1 cellular context compared by ENCODE assay signal in the genomic region with DNA sequence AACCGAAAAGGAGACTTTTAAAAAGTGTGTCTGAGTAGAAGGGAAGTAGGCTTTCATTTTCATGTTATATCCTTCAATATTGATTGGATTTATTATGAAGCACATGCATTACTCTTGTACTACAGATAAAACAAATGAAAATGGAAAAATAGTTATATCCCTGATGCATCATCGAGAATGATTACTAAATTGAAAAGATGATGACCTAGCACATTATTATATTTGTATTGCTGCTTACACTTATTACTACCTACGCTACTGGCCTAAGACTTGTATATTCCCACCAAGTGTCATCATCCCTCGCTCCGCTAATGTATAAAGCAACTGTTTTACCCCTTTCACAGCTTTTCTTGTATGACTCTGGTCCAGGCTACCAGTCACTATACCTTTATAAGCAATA.
TF ChIP-seq lines count a peak whose summit lies in the region.

No MANE protein-coding gene starts in this region.

TF ChIP-seq in A549, 52 proteins besides CTCF, POLR2A, EP300 and RAD21 (continued from another document):
- no peak for TF ChIP-seq FOSB (CRISPR knock-in tag; IDR thresholded peaks at IDR 0.05)
